Comparison of ENCODE assay signal across 14 cellular contexts in the genomic region with DNA sequence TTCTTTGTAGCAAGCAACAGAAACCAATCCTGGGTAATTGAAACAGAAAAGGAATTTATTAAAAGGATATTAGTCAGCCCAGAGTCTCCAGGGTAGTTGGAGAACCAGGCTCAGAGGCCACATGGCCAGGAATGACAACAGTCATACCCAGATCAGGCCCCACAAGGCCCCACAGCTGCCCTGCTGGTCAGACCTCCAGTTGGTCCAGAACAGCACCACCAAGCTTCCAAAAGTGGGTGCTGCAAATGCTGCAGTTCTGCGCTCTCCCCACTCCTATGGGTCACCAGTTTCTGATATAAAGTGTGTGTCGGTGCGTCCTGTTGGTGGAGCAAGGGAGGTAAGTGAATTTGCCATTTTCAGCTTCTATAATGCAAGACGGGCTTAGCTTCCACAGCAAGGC. TPM values are rescaled to one million over a fixed set of nuclear protein-coding genes. Genes with fewer than 3 reads are reported as not detected.
A peak's percentile ranks its signal among the peaks of the same experiment; 100 is the strongest.
DNase-seq lines count a peak whose midpoint lies in the region; ATAC-seq and TF ChIP-seq lines count a peak whose summit lies in the region.
"Had no signal": no experiment of that assay in that cellular context is flagged by ENCODE, and none has a peak within 500 bp of the region (broad histone marks: within the 10 kb centered on the region; RNA-seq: fewer than 3 reads in every experiment).

No MANE protein-coding gene starts in this region.

- H3K4me2 ChIP-seq in IMR-90 (ENCODE audit: low read depth, low read length): no peak overlapping the region

- H3K27ac Mint-ChIP-seq in nephron: peak overlapping the region in 2 of 3 experiments; percentile 3 to 71
- no peak overlapping the region for H3K27ac Mint-ChIP-seq in activated CD8-positive, alpha-beta T cell treated with anti-CD3 and anti-CD28 coated beads, Interleukin-2, amount 10 ng/mL, durations not matched to agents 7 days and 5 days

- peak; percentile 24; the same call in 1 of the 2 replicates for TF ChIP-seq RAD21 in IMR-90 (IDR thresholded peaks at IDR 0.05; ENCODE audit: low read length)

- H3K4me3 ChIP-seq in GM06990 (replicated peaks; ENCODE audit: low read depth, low read length) (no peak overlapping the region), IMR-90 (ENCODE audit: insufficient read depth, low read depth, low read length) (no peak overlapping the region), brain microvascular endothelial cell (ENCODE audit: low read depth, low read length) (no peak overlapping the region)
- H3K4me3 ChIP-seq: Peyer's patch, psoas muscle, uterus had no signal

- no peak overlapping the region for H3K9ac ChIP-seq in IMR-90 (ENCODE audit: low read depth, low read length)

- peaks cover 22% of the 10 kb centered on the region for H3K4me1 Mint-ChIP-seq in nephron
- no peaks in the 10 kb centered on the region for H3K4me1 Mint-ChIP-seq in activated CD8-positive, alpha-beta T cell treated with anti-CD3 and anti-CD28 coated beads, Interleukin-2, amount 10 ng/mL, durations not matched to agents 7 days and 5 days (ENCODE audit: low read depth)

- no peak overlapping the region for H2BK20ac ChIP-seq in IMR-90 (ENCODE audit: low read depth, low read length)

- no peak overlapping the region for H2BK5ac ChIP-seq in IMR-90 (ENCODE audit: low read depth, low read length, poor library complexity, severe bottlenecking)

- H3K27me3 ChIP-seq in GM06990 (replicated peaks; ENCODE audit: control insufficient read depth, insufficient read depth, low read length): no peaks in the 10 kb centered on the region
- H3K27me3 ChIP-seq in IMR-90 (ENCODE audit: control insufficient read depth, insufficient read depth, low read length): no peaks in the 10 kb centered on the region
- H3K27me3 ChIP-seq in brain microvascular endothelial cell (replicated peaks): no peaks in the 10 kb centered on the region
- H3K27me3 ChIP-seq: Peyer's patch, uterus had no signal

- no peak overlapping the region for H2BK15ac ChIP-seq in IMR-90 (ENCODE audit: low read depth, low read length)

- H3K56ac ChIP-seq in IMR-90 (ENCODE audit: extremely low read depth, insufficient read depth, low read length): no peak overlapping the region

- intact Hi-C loops in IMR-90 (cut with micrococcal nuclease): no loop called here

- H4K5ac ChIP-seq in IMR-90 (ENCODE audit: low read depth, low read length): no peak overlapping the region

- H4K8ac ChIP-seq in IMR-90 (ENCODE audit: low read depth in 2 of 2, low read length in 2 of 2): no peak overlapping the region

- peaks cover 49% of the 10 kb centered on the region for H3K9me1 ChIP-seq in IMR-90 (ENCODE audit: insufficient read depth, low read length)

- dilution Hi-C loops in IMR-90 (cut with HindIII; ENCODE audit: low sequenced_read_pairs, unreplicated experiment): no loop called here

- in situ Hi-C loops in IMR-90 (cut with MboI; ENCODE audit: low sequenced_read_pairs) (no loop called here), brain microvascular endothelial cell (cut with HindIII; ENCODE audit: low pct_ligation_motif_present, low sequenced_read_pairs) (no loop called here)

- H3K36me3 ChIP-seq in GM06990 (ENCODE audit: control insufficient read depth, insufficient read depth, low read length): no peaks in the 10 kb centered on the region
- 0 out of 2 replicates have a peak, but pooled peaks cover 1% of the 10 kb centered on the region for H3K36me3 ChIP-seq in IMR-90 (ENCODE audit: control insufficient read depth, insufficient read depth, low read length)
- no peaks in the 10 kb centered on the region for H3K36me3 ChIP-seq in brain microvascular endothelial cell (replicated peaks)
- H3K36me3 ChIP-seq: Peyer's patch, uterus had no signal

- no peaks in the 10 kb centered on the region for H3K9me3 ChIP-seq in IMR-90 (ENCODE audit: control insufficient read depth, insufficient read depth, low read length)
- H3K9me3 ChIP-seq: Peyer's patch, psoas muscle, uterus had no signal

- BruUV-seq in IMR-90 (replicated peaks; lab: Mats Ljungman, UMichigan): no TSS peak

- TF ChIP-seq CTCF in GM06990 (IDR thresholded peaks at IDR 0.05; ENCODE audit: insufficient read depth, low read length, poor library complexity, severe bottlenecking) (peak; percentile 33), IMR-90 (conservative IDR thresholded peaks at IDR 0.05; ENCODE audit: low read depth, low read length) (peak; percentile 37; the same call in 1 of the 2 replicates), brain microvascular endothelial cell (IDR thresholded peaks at IDR 0.05; ENCODE audit: low read depth, low read length, missing control alignments) (peak; percentile 59), nephron (IDR thresholded peaks at IDR 0.05; ENCODE audit: unreplicated experiment in 3 of 3) (peak in 2 of 3 experiments; percentile 14 to 35)

- H4K20me1 ChIP-seq in IMR-90 (ENCODE audit: insufficient read depth, low read length): peaks cover 14% of the 10 kb centered on the region

- no peak overlapping the region for H2AFZ ChIP-seq in IMR-90 (replicated peaks; ENCODE audit: low read length, poor library complexity)

- H2BK120ac ChIP-seq in IMR-90 (ENCODE audit: low read depth, low read length): peak overlapping the region; percentile 39; the same call in 1 of the 2 replicates

- no peak overlapping the region for H4K91ac ChIP-seq in IMR-90 (ENCODE audit: insufficient read depth, low read depth, low read length)

- no peaks in the 10 kb centered on the region for H3K9me3 Mint-ChIP-seq in nephron
- no peaks in the 10 kb centered on the region for H3K9me3 Mint-ChIP-seq in activated CD8-positive, alpha-beta T cell treated with anti-CD3 and anti-CD28 coated beads, Interleukin-2, amount 10 ng/mL, durations not matched to agents 7 days and 5 days (ENCODE audit: insufficient read depth)

- no peaks in the 10 kb centered on the region for H3K36me3 Mint-ChIP-seq in nephron (ENCODE audit: low read depth)
- H3K36me3 Mint-ChIP-seq in activated CD8-positive, alpha-beta T cell treated with anti-CD3 and anti-CD28 coated beads, Interleukin-2, amount 10 ng/mL, durations not matched to agents 7 days and 5 days (ENCODE audit: low read depth): no peaks in the 10 kb centered on the region

- H3K4me1 ChIP-seq in IMR-90 (ENCODE audit: control insufficient read depth, insufficient read depth, low read length): peaks cover 50% of the 10 kb centered on the region

- ATAC-seq in IMR-90 (ENCODE audit: low read depth): no peak
- no peak for ATAC-seq in HG03039 (IDR thresholded peaks at IDR 0.05; ENCODE audit: unreplicated experiment)
- no peak for ATAC-seq in activated CD8-positive, alpha-beta T cell treated with anti-CD3 and anti-CD28 coated beads, Interleukin-2, amount 10 ng/mL, durations not matched to agents 7 days and 5 days
- ATAC-seq in HG03457 (IDR thresholded peaks at IDR 0.05; ENCODE audit: unreplicated experiment): no peak

- peaks cover 21 to 69% of the 10 kb centered on the region in 2 experiments; a peak in 3 of 4 replicates for H3K79me1 ChIP-seq in IMR-90 (ENCODE audit: low read depth in 1 of 2, low read length in 2 of 2)

- no peak overlapping the region for H3K14ac ChIP-seq in IMR-90 (replicated peaks; ENCODE audit: low read depth, low read length)

- no peaks in the 10 kb centered on the region for H3K27me3 Mint-ChIP-seq in nephron (ENCODE audit: low read depth)
- peaks cover 14% of the 10 kb centered on the region for H3K27me3 Mint-ChIP-seq in activated CD8-positive, alpha-beta T cell treated with anti-CD3 and anti-CD28 coated beads, Interleukin-2, amount 10 ng/mL, durations not matched to agents 7 days and 5 days (ENCODE audit: low read depth)

- no peak overlapping the region for H3K18ac ChIP-seq in IMR-90 (ENCODE audit: low read depth, low read length)

- H3K23ac ChIP-seq in IMR-90 (ENCODE audit: low read depth, low read length): no peak overlapping the region

- CTCF ChIA-PET in IMR-90 (lab: Yijun Ruan, JAX): interaction anchor here (0.9 kb wide), 1 partner anchor 12 kb away, joined by 3 read pairs; no protein-coding TSS in a partner anchor
- CTCF ChIA-PET in activated CD8-positive, alpha-beta T cell treated with anti-CD3 and anti-CD28 coated beads, Interleukin-2, amount 10 ng/mL, durations not matched to agents 7 days and 5 days (lab: Charles Lee): no interaction called here

- no peak overlapping the region for H3K27ac ChIP-seq in IMR-90 (ENCODE audit: insufficient read depth, low read length)
- no peak overlapping the region for H3K27ac ChIP-seq in brain microvascular endothelial cell
- H3K27ac ChIP-seq: Peyer's patch, psoas muscle, uterus had no signal

- 100% methylated on average over 1 of the region's 4 CpGs; no CpG with 5 or more reads in 1 of the 2 experiments for WGBS in IMR-90 (ENCODE audit: extremely low coverage in 2 of 2, insufficient read length in 1 of 2), 2 experiments

- POLR2A ChIA-PET in IMR-90 (lab: Charles Lee; ENCODE audit: unreplicated experiment): no interaction called here
- POLR2A ChIA-PET in activated CD8-positive, alpha-beta T cell treated with anti-CD3 and anti-CD28 coated beads, Interleukin-2, amount 10 ng/mL, durations not matched to agents 7 days and 5 days (lab: Charles Lee): no interaction called here

- TF ChIP-seq POLR2A in IMR-90 (IDR thresholded peaks at IDR 0.05; ENCODE audit: low read depth, low read length): no peak

- no peak overlapping the region for H2AK9ac ChIP-seq in IMR-90 (replicated peaks; ENCODE audit: low read depth, low read length, poor library complexity)

- H3K4me3 Mint-ChIP-seq in nephron: no peak overlapping the region
- no peak overlapping the region for H3K4me3 Mint-ChIP-seq in activated CD8-positive, alpha-beta T cell treated with anti-CD3 and anti-CD28 coated beads, Interleukin-2, amount 10 ng/mL, durations not matched to agents 7 days and 5 days

- H3K4ac ChIP-seq in IMR-90 (ENCODE audit: low read depth, low read length): peak overlapping the region; percentile 4; the same call in 1 of the 2 replicates

- no peak for DNase-seq in GM06990 (ENCODE audit: extremely low read depth, insufficient read length)
- DNase-seq in IMR-90: peak; percentile 48
- peak; percentile 34 for DNase-seq in brain microvascular endothelial cell
- no peak for DNase-seq in NCI-H345 treated with DMSO at 0.1 percent for 48 hours (lab: John Stamatoyannopoulos, UW; ENCODE audit: unreplicated experiment)
- no peak for DNase-seq in activated CD8-positive, alpha-beta T cell treated with anti-CD3 and anti-CD28 coated beads, Interleukin-2, amount 10 ng/mL, durations not matched to agents 7 days and 5 days
- DNase-seq: activated CD4-positive, CD25-positive, alpha-beta regulatory T cell; activated effector memory CD4-positive, alpha-beta T cell treated with anti-CD3 and anti-CD28 coated beads, Interleukin-2, amount 50 U/mL, for 16 hours; NCI-H1436; psoas muscle; uterus had no signal

- peak overlapping the region; percentile 67; the same call in 1 of the 2 replicates for H2AK5ac ChIP-seq in IMR-90 (ENCODE audit: low read depth, low read length)

RNA-seq across cellular contexts. Expression of gene KLHL29, which starts 29.9 kb away (rescaled TPM):
- total RNA-seq in IMR-90 (2012; rRNA removed): 2.0 and 2.5 TPM in 2 replicates
- polyA plus RNA-seq in IMR-90 (2012; rRNA removed): 7.9 and 8.0 TPM in 2 replicates
- polyA plus RNA-seq in IMR-90 (2012; cell fraction: cytosol; rRNA removed): 3.8 and 7.2 TPM in 2 replicates
- 41.4 and 50.7 TPM in 2 replicates for polyA plus RNA-seq in IMR-90 (2012; cell fraction: nucleus; rRNA removed; ENCODE audit: low replicate concordance)
- 1 to 10 TPM; 4.1 to 4.4 TPM for total RNA-seq in activated CD8-positive, alpha-beta T cell treated with anti-CD3 and anti-CD28 coated beads, Interleukin-2, amount 10 ng/mL, durations not matched to agents 7 days and 5 days

Comparison
In these comparisons a context has a peak if more than half of its experiments do, and no peak if none do; other contexts are left out.
1. DNase-seq: peak in IMR-90 (single experiment) and brain microvascular endothelial cell (single experiment); none in GM06990 (single experiment), NCI-H345 treated with DMSO at 0.1 percent for 48 hours (single experiment) and activated CD8-positive, alpha-beta T cell treated with anti-CD3 and anti-CD28 coated beads, Interleukin-2, amount 10 ng/mL, durations not matched to agents 7 days and 5 days (single experiment).
2. Peak in every context shown above with its lines, with median percentiles within 50 percentile points of each other: CTCF ChIP-seq.